Comparison of ENCODE assay signal across 24 cellular contexts in genomic region chr3:46478341-46478740, GRCh38. TPM values are rescaled to one million over a fixed set of nuclear protein-coding genes. Genes with fewer than 3 reads are reported as not detected.
"Had no signal": no experiment of that assay in that cellular context is flagged by ENCODE, and none has a peak within 500 bp of the region (broad histone marks: within the 10 kb centered on the region; RNA-seq: fewer than 3 reads in every experiment).

No MANE protein-coding gene starts in this region.

- FAIRE-seq: small intestine, TTC549 had no signal

- H3K27ac ChIP-seq: adrenal gland, ascending aorta, brain microvascular endothelial cell, tibial artery had no signal

- H3K4me3 ChIP-seq: adrenal gland, ascending aorta, tibial artery had no signal

- H3K36me3 ChIP-seq: adrenal gland, ascending aorta, brain microvascular endothelial cell, tibial artery had no signal

- H3K27me3 ChIP-seq: ascending aorta had no signal

- H3K9me3 ChIP-seq: adrenal gland had no signal

- H3K4me1 ChIP-seq: adrenal gland, ascending aorta, tibial artery had no signal

- ATAC-seq: activated T-helper 17 cell treated with anti-CD3 and anti-CD28 coated beads, Interleukin-2, amount 50 U/mL, for 72 hours; left ventricle myocardium superior; natural killer cell; sciatic nerve; stimulated activated effector memory CD8-positive, alpha-beta T cell treated with anti-CD3 and anti-CD28 coated beads, Interleukin-12 subunit alpha, Interleukin-12 subunit beta, amount 100 ng/mL, for 72 hours; stimulated activated naive CD8-positive, alpha-beta T cell treated with anti-CD3 and anti-CD28 coated beads, Interleukin-15, amount 100 ng/mL, for 72 hours; WTC11 had no signal

- DNase-seq: activated naive CD4-positive, alpha-beta T cell; activated T-cell treated with anti-CD3 and anti-CD28 coated beads, Interleukin-2, amount 50 U/mL, for 1 hour; brain microvascular endothelial cell; caudate nucleus; effector memory CD4-positive, alpha-beta T cell; foreskin melanocyte; left ventricle myocardium superior; mammary epithelial cell; natural killer cell; small intestine; stimulated activated CD4-positive, alpha-beta T cell treated with anti-CD3 and anti-CD28 coated beads, Interleukin-2, amount 100 ng/mL, for 24 hours; stimulated activated naive CD8-positive, alpha-beta T cell treated with anti-CD3 and anti-CD28 coated beads, Interleukin-15, amount 100 ng/mL, for 72 hours; tibial artery had no signal

RNA-seq across cellular contexts. Expression of gene LTF, which starts 13.6 kb away (rescaled TPM):
- total RNA-seq: activated T-helper 17 cell treated with anti-CD3 and anti-CD28 coated beads, Interleukin-2, amount 50 U/mL, for 72 hours; kidney epithelial cell; mesothelial cell of epicardium had no signal

RNA-seq across cellular contexts. Expression of gene RTP3, which starts 19.4 kb away (rescaled TPM):
- total RNA-seq: activated T-helper 17 cell treated with anti-CD3 and anti-CD28 coated beads, Interleukin-2, amount 50 U/mL, for 72 hours; adrenal gland; ascending aorta; dermis microvascular lymphatic vessel endothelial cell; kidney epithelial cell; left ventricle myocardium superior; mammary epithelial cell; mesothelial cell of epicardium; natural killer cell; sciatic nerve; WTC11 had no signal
- polyA plus RNA-seq: adrenal gland, esophagus, mammary epithelial cell, small intestine had no signal
